In the genomic region with DNA sequence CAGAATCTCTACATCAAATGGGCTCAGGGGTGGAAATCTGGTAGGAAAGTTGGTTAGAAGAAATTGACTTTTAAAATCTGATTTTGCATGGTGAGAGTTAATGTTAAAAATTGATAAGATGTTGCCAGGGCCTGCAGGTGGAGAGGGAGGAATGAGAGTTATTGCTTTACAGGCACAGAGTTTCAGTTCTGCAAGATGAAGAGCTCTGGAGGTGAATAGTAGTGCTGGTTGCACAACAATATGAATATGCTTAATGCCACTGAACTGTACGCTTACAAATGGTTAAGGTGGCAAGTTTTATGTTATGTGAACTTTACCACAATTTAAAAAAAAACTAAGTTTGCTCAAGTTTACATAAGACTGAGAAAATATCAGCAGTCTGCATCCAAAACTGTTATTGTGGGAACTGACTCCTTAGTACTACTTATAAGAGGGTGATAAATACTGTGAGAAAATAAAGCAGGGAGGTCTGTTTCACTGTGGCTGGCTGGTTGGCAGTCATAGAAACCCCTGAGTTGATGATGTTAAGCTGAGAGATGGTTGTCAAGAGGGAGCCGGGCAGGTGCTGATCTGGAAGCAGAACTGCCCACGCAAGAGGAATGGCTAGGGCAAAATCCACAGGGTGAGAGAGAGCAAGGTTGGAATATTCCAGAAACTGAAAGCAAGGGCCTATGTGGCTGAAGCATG, we compare ENCODE assay signal across 21 cellular contexts.
DNase-seq lines count a peak whose midpoint lies in the region; ATAC-seq, FAIRE-seq and TF ChIP-seq lines count a peak whose summit lies in the region.
"Had no signal": no experiment of that assay in that cellular context is flagged by ENCODE, and none has a peak within 500 bp of the region (broad histone marks: within the 10 kb centered on the region; RNA-seq: fewer than 3 reads in every experiment).

No MANE protein-coding gene starts in this region.

- H3K9me3 Mint-ChIP-seq in effector memory CD8-positive, alpha-beta T cell, result peaks cover 0 to 1% of the 10 kb centered on the region in 2 donors

- FAIRE-seq in GM12892 (lab: Jason Lieb, UNC), result peak; percentile 61
- FAIRE-seq: H54 had no signal

- H3K4me1 Mint-ChIP-seq in effector memory CD8-positive, alpha-beta T cell (ENCODE audit: low read depth in 2 of 2), result peaks cover 0 to 2% of the 10 kb centered on the region in 2 donors

- no peak for TF ChIP-seq CTCF in VCaP (conservative IDR thresholded peaks at IDR 0.05)

- peaks cover 10 to 27% of the 10 kb centered on the region in 2 donors for H3K27me3 Mint-ChIP-seq in effector memory CD8-positive, alpha-beta T cell

- no peak overlapping the region for H3K27ac Mint-ChIP-seq in effector memory CD8-positive, alpha-beta T cell
- H3K27ac Mint-ChIP-seq: T-helper 1 cell treated with Interleukin-12 subunit alpha and Interleukin-12 subunit beta and Interleukin-4 antibody, amounts not matched to agents 30 μg/mL and 1 μg/mL, for 36 hours had no signal

- no peak for DNase-seq in GM12892 (ENCODE audit: insufficient read length)
- DNase-seq in GOT3 (lab: John Stamatoyannopoulos, UW), result no peak
- no peak for DNase-seq in NCI-H1694 (lab: John Stamatoyannopoulos, UW)
- DNase-seq in effector memory CD8-positive, alpha-beta T cell, result no peak
- DNase-seq: activated CD4-positive, alpha-beta T cell treated with anti-CD3 and anti-CD28 coated beads for 1 hour; DMS79; effector CD4-positive, alpha-beta T cell; left cardiac atrium; NCI-H1436; NCI-H526 treated with DMSO at 0.1 percent for 48 hours; ovary; substantia nigra had no signal

- no peaks in the 10 kb centered on the region for H3K36me3 Mint-ChIP-seq in effector memory CD8-positive, alpha-beta T cell (ENCODE audit: insufficient read depth)

- no peak overlapping the region for H3K4me3 Mint-ChIP-seq in effector memory CD8-positive, alpha-beta T cell
- H3K4me3 Mint-ChIP-seq: T-helper 1 cell treated with Interleukin-12 subunit alpha and Interleukin-12 subunit beta and Interleukin-4 antibody, amounts not matched to agents 30 μg/mL and 1 μg/mL, for 36 hours had no signal

- H3K27ac ChIP-seq in VCaP, result peak overlapping the region; percentile 40
- H3K27ac ChIP-seq: BLaER1, KMS-11, ovary, RWPE1 had no signal

- peak; percentile 63 for ATAC-seq in GM18870 (IDR thresholded peaks at IDR 0.05; ENCODE audit: unreplicated experiment)
- peak; percentile 78 for ATAC-seq in HG02870 (IDR thresholded peaks at IDR 0.05; ENCODE audit: unreplicated experiment)
- no peak for ATAC-seq in activated CD4-positive, CD25-positive, alpha-beta regulatory T cell treated with anti-CD3 and anti-CD28 coated beads, Interleukin-2, amount 50 U/mL, for 24 hours
- ATAC-seq in effector memory CD8-positive, alpha-beta T cell (replicated peaks), result no peak
- ATAC-seq: left cardiac atrium had no signal

- TF ChIP-seq POLR2A in GM12892 (IDR thresholded peaks at IDR 0.05; ENCODE audit: low read depth, low read length), result no peak

Comparison
In these comparisons a context has a peak if more than half of its experiments do, and no peak if none do; other contexts are left out.
1. ATAC-seq: peak in GM18870 (single experiment) and HG02870 (single experiment); none in activated CD4-positive, CD25-positive, alpha-beta regulatory T cell treated with anti-CD3 and anti-CD28 coated beads, Interleukin-2, amount 50 U/mL, for 24 hours (0 of 2) and effector memory CD8-positive, alpha-beta T cell (single experiment).